Comparison of ENCODE assay signal across 25 cellular contexts in the genomic region with DNA sequence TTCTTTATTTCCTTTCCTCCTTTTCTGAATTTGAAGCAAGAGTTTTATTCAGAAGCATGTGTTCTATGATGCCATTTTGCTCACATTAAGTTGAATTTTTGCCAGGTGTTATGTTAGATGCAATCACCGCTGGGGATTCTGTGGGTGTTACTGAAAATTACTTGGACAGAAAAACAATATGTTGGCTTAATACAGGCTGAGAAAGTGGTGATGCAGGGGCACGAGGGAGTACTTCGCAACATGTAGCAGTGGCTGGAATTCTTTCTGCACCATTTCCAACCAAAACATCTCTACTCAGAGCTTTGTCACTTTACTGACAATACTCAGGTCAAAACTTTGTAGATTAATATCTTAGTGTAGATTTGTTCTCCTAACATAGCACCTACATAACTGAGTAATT.
DNase-seq lines count a peak whose midpoint lies in the region; ATAC-seq and TF ChIP-seq lines count a peak whose summit lies in the region.
"Had no signal": no experiment of that assay in that cellular context is flagged by ENCODE, and none has a peak within 500 bp of the region (broad histone marks: within the 10 kb centered on the region; RNA-seq: fewer than 3 reads in every experiment).

No MANE protein-coding gene starts in this region.

- H4K20me1 ChIP-seq in osteoblast (ENCODE audit: insufficient read depth, low read length): no peaks in the 10 kb centered on the region

- TF ChIP-seq CTCF in fibroblast of pulmonary artery (IDR thresholded peaks at IDR 0.05; ENCODE audit: low read length, missing control alignments) (no peak), osteoblast (IDR thresholded peaks at IDR 0.05; ENCODE audit: extremely low read depth, low read depth, low read length) (peak; percentile 7)

- no peaks in the 10 kb centered on the region for H3K79me2 ChIP-seq in osteoblast (ENCODE audit: insufficient read depth, low read length)

- ATAC-seq in GM18858 (IDR thresholded peaks at IDR 0.05; ENCODE audit: unreplicated experiment): no peak
- ATAC-seq: lower lobe of right lung had no signal

- no peaks in the 10 kb centered on the region for H3K36me3 ChIP-seq in osteoblast (ENCODE audit: insufficient read depth, low read length)
- H3K36me3 ChIP-seq: heart right ventricle, lower lobe of right lung, neutrophil, SJCRH30, vagina had no signal

- no peak overlapping the region for H2AFZ ChIP-seq in osteoblast (ENCODE audit: low read length)
- H2AFZ ChIP-seq: PC-9 had no signal

- peak; percentile 61 for DNase-seq in AG20443 (ENCODE audit: low spot score)
- DNase-seq in NCI-H446 treated with DMSO at 0.1 percent for 48 hours (lab: John Stamatoyannopoulos, UW): peak; percentile 43
- peak; percentile 86 for DNase-seq in fibroblast of pulmonary artery (ENCODE audit: low read depth)
- DNase-seq in osteoblast (ENCODE audit: insufficient read length, low spot score, missing footprints): peak; percentile 84
- no peak for DNase-seq in activated gamma-delta T cell treated with Interleukin-2 at 50 U/mL for 16 hours
- DNase-seq in stimulated activated naive CD4-positive, alpha-beta T cell treated with Interleukin-2 at 50 U/mL for 16 hours (lab: John Stamatoyannopoulos, UW): no peak
- DNase-seq in middle frontal gyrus (ENCODE audit: extremely low spot score, low spot score): no peak
- DNase-seq: activated CD4-positive, alpha-beta T cell treated with anti-CD3 and anti-CD28 coated beads, Interleukin-2, amount 10 ng/mL, durations not matched to agents 7 days and 5 days; activated CD8-positive, alpha-beta memory T cell treated with anti-CD3 and anti-CD28 coated beads, Interleukin-2, amount 50 U/mL, for 48 hours; activated gamma-delta T cell; amniotic stem cell; CD8-positive, alpha-beta memory T cell; central memory CD4-positive, alpha-beta T cell; DMS79; heart right ventricle; lower lobe of right lung; NCI-H1694 treated with DMSO at 0.1 percent for 48 hours; NCI-H2227 treated with DMSO at 0.1 percent for 48 hours; PC-9; SJCRH30; stimulated activated CD4-positive, alpha-beta T cell treated with anti-CD3 and anti-CD28 coated beads, Interleukin-15, amount 100 ng/mL, for 24 hours; T-helper 1 cell had no signal

- peak overlapping the region; percentile 4 for H3K27ac ChIP-seq in osteoblast (ENCODE audit: low read depth, low read length)
- H3K27ac ChIP-seq: heart right ventricle, lower lobe of right lung, neutrophil, PC-9, SJCRH30, vagina had no signal

- H3K27me3 ChIP-seq in osteoblast (ENCODE audit: insufficient read depth, low read length): no peaks in the 10 kb centered on the region
- H3K27me3 ChIP-seq: heart right ventricle, neutrophil, SJCRH30, vagina had no signal

- H3K4me3 ChIP-seq in fibroblast of pulmonary artery (replicated peaks; ENCODE audit: low read depth, low read length) (no peak overlapping the region), osteoblast (ENCODE audit: insufficient read depth, low read length) (no peak overlapping the region)
- H3K4me3 ChIP-seq: heart right ventricle, lower lobe of right lung, PC-9, SJCRH30, vagina had no signal

- peaks cover 12% of the 10 kb centered on the region for H3K4me1 ChIP-seq in osteoblast (ENCODE audit: insufficient read depth, low read length)
- H3K4me1 ChIP-seq: heart right ventricle, lower lobe of right lung, SJCRH30, vagina had no signal

- no peaks in the 10 kb centered on the region for H3K9me3 ChIP-seq in osteoblast (ENCODE audit: low read depth, low read length)
- H3K9me3 ChIP-seq: heart right ventricle, lower lobe of right lung, neutrophil, SJCRH30, vagina had no signal

- no peak overlapping the region for H3K4me2 ChIP-seq in osteoblast (ENCODE audit: insufficient read depth, low read length)
- H3K4me2 ChIP-seq: PC-9 had no signal

Comparison
In these comparisons a context has a peak if more than half of its experiments do, and no peak if none do; other contexts are left out.
1. DNase-seq: peak in AG20443 (single experiment), NCI-H446 treated with DMSO at 0.1 percent for 48 hours (single experiment), fibroblast of pulmonary artery (single experiment) and osteoblast (single experiment); none in activated gamma-delta T cell treated with Interleukin-2 at 50 U/mL for 16 hours (single experiment), stimulated activated naive CD4-positive, alpha-beta T cell treated with Interleukin-2 at 50 U/mL for 16 hours (single experiment) and middle frontal gyrus (single experiment).